ENCODE assay signal across 14 cellular contexts in the genomic region with DNA sequence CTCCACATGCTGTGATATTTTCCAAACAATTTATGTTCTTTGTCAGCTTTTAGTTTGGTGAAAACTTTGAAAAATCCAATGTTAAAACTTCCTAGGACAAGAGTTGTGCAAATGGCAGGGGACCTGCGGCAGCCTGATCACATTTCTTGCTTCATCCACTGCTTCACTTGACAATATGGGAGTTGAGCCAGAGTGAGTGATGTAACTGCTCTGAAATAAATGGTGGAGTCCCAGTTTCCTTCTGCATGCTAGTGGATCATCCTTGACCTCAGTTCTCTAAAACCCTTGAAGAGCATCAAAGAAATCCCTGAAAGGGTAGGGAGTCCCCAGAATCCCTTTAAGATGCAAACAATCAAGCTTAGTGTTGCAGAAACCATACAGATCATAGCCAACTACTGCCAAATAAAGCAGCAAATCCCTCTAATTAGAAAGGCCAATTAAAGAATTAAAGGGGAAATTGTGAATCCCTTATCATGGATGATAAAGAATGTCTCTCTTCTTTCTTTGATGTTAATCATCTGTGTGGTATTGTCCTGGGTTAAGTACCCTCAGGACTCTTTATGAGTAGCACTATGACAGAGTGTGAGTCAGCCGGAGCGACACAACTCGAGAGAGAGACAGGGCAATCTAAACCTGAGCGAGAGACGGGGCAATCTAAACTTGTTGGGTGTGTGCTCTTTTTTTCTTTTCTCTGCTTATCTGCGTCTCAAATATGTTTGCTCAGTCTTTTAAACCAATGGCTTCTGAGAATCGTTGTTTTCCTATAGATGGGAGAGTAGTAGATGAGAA. TPM values are rescaled to one million over a fixed set of nuclear protein-coding genes. Genes with fewer than 3 reads are reported as not detected.
A peak's percentile ranks its signal among the peaks of the same experiment; 100 is the strongest.
DNase-seq lines count a peak whose midpoint lies in the region; ATAC-seq, FAIRE-seq and TF ChIP-seq lines count a peak whose summit lies in the region.
"Had no signal": no experiment of that assay in that cellular context is flagged by ENCODE, and none has a peak within 500 bp of the region (broad histone marks: within the 10 kb centered on the region; RNA-seq: fewer than 3 reads in every experiment).

No MANE protein-coding gene starts in this region.

- H3K4me3 ChIP-seq in A673 (ENCODE audit: low read depth, low read length, poor library complexity, severe bottlenecking) (no peak overlapping the region), small intestine (ENCODE audit: low read depth in 1 of 2, low read length in 2 of 2) (no peak overlapping the region)
- H3K4me3 ChIP-seq: heart left ventricle, lower lobe of right lung had no signal

- no peaks in the 10 kb centered on the region for H3K9me3 ChIP-seq in A673 (ENCODE audit: low read depth, low read length, poor library complexity, severe bottlenecking)
- no peaks in the 10 kb centered on the region for H3K9me3 ChIP-seq in small intestine (ENCODE audit: control insufficient read depth, low read depth)
- H3K9me3 ChIP-seq: lower lobe of right lung had no signal

- FAIRE-seq in small intestine (lab: Jason Lieb, UNC): no peak

- H3K4me1 ChIP-seq in A673 (ENCODE audit: insufficient read depth, low read length, poor library complexity, severe bottlenecking): peaks cover 23% of the 10 kb centered on the region
- H3K4me1 ChIP-seq in foreskin keratinocyte: no peaks in the 10 kb centered on the region
- H3K4me1 ChIP-seq in small intestine (ENCODE audit: control insufficient read depth in 2 of 2, insufficient read depth in 1 of 2, low read depth in 1 of 2, low read length in 1 of 2): no peaks in the 10 kb centered on the region
- H3K4me1 ChIP-seq: lower lobe of right lung had no signal

- no peaks in the 10 kb centered on the region for H3K36me3 ChIP-seq in A673 (ENCODE audit: insufficient read depth, low read length, poor library complexity, severe bottlenecking)
- no peaks in the 10 kb centered on the region for H3K36me3 ChIP-seq in small intestine (ENCODE audit: control insufficient read depth in 2 of 2, insufficient read depth in 2 of 2, low read length in 2 of 2)
- H3K36me3 ChIP-seq: heart left ventricle, lower lobe of right lung had no signal

- ATAC-seq in foreskin keratinocyte (peak; percentile 73), GM21737 (IDR thresholded peaks at IDR 0.05; ENCODE audit: unreplicated experiment) (no peak), GM21723 (IDR thresholded peaks at IDR 0.05; ENCODE audit: unreplicated experiment) (no peak)
- ATAC-seq: lower lobe of right lung had no signal

- CTCF ChIA-PET in A673 (lab: Charles Lee): no interaction called here

- no TSS peak for BruUV-seq in A673 (replicated peaks; lab: Mats Ljungman, UMichigan)

- POLR2A ChIA-PET in A673 (lab: Charles Lee; ENCODE audit: low non-redundant PET): no interaction called here

- peak; percentile 91 for DNase-seq in A673 (ENCODE audit: low spot score)
- peak; percentile 13 for DNase-seq in GM03348 (ENCODE audit: low spot score)
- peak; percentile 2 for DNase-seq in T1000 (lab: John Stamatoyannopoulos, UW)
- DNase-seq in foreskin keratinocyte: peak in 1 of 2 donors; percentile 8
- DNase-seq in small intestine: no peak
- no peak for DNase-seq in anterior cingulate cortex (lab: John Stamatoyannopoulos, UW)
- DNase-seq: activated naive CD4-positive, alpha-beta T cell treated with Interleukin-2 at 50 U/mL for 16 hours; cortex of kidney; lower lobe of right lung; NCI-H1105 treated with DMSO at 0.1 percent for 48 hours; NCI-H748 treated with DMSO at 0.1 percent for 48 hours had no signal

- intact Hi-C loops in A673 (cut with micrococcal nuclease; ENCODE audit: unreplicated experiment): loop anchor here (2.0 kb wide), 1 partner anchor 111 kb away; no protein-coding TSS in a partner anchor

- TF ChIP-seq CTCF in A673 (conservative IDR thresholded peaks at IDR 0.05; ENCODE audit: low read depth, low read length): no peak
- TF ChIP-seq CTCF in foreskin keratinocyte (conservative IDR thresholded peaks at IDR 0.05): no peak

- peak overlapping the region; percentile 59 for H3K27ac ChIP-seq in A673 (ENCODE audit: low read depth, low read length, poor library complexity, severe bottlenecking)
- H3K27ac ChIP-seq in foreskin keratinocyte: no peak overlapping the region
- no peak overlapping the region for H3K27ac ChIP-seq in small intestine (ENCODE audit: low read depth in 1 of 2, low read length in 1 of 2)
- H3K27ac ChIP-seq: heart left ventricle, lower lobe of right lung had no signal

- WGBS in small intestine, 3 donors: 69 to 74% (median 74%) methylated on average over 8 of the region's 8 CpGs

- H3K27me3 ChIP-seq in A673 (replicated peaks; ENCODE audit: insufficient read depth, low read depth, low read length, poor library complexity) (no peaks in the 10 kb centered on the region), foreskin keratinocyte (no peaks in the 10 kb centered on the region), small intestine (ENCODE audit: control insufficient read depth in 2 of 2, insufficient read depth in 2 of 2, low read length in 2 of 2) (no peaks in the 10 kb centered on the region)
- H3K27me3 ChIP-seq: heart left ventricle had no signal

RNA-seq across cellular contexts. Expression of a gene that starts 41.8 kb away (rescaled TPM):
- 31.6 and 42.0 TPM in 2 replicates for total RNA-seq in A673 (2021)
- total RNA-seq in foreskin keratinocyte: not detected in 2 replicates
- polyA plus RNA-seq in foreskin keratinocyte: not detected in 2 replicates
- 10 to 100 TPM in 1 of 3 donors, under 1 TPM in 1, not detected in 1; 0.54 to 22.3 TPM for polyA plus RNA-seq in small intestine
- total RNA-seq: lower lobe of right lung had no signal

Comparison
In these comparisons a context has a peak if more than half of its experiments do, and no peak if none do; other contexts are left out.
1. DNase-seq: peak in A673 (single experiment), GM03348 (single experiment) and T1000 (single experiment); none in small intestine (single experiment) and anterior cingulate cortex (0 of 58).
2. RNA of a gene that starts 41.8 kb away (total RNA-seq): 31.6 to 42.0 TPM in A673; not detected in foreskin keratinocyte; every median in the first group is over 10 times any median in the second.